Comparison of ENCODE assay signal across 12 cellular contexts in genomic region chr11:125167954-125168821, GRCh38. TPM values are rescaled to one million over a fixed set of nuclear protein-coding genes. Genes with fewer than 3 reads are reported as not detected.
DNase-seq lines count a peak whose midpoint lies in the region; ATAC-seq and TF ChIP-seq lines count a peak whose summit lies in the region.
"Had no signal": no experiment of that assay in that cellular context is flagged by ENCODE, and none has a peak within 500 bp of the region (broad histone marks: within the 10 kb centered on the region; RNA-seq: fewer than 3 reads in every experiment).

No MANE protein-coding gene starts in this region.

- H4K5ac ChIP-seq in H9 (ENCODE audit: insufficient read length, low read depth, low read length) = no peak overlapping the region

- H3K4me3 Mint-ChIP-seq in H9 (peak overlapping the region; percentile 54 to 94; a peak in 4 of 5 replicates), T-helper 17 cell (peak overlapping the region; percentile 31)
- H3K4me3 Mint-ChIP-seq in activated CD4-positive, alpha-beta T cell treated with anti-CD3 and anti-CD28 coated beads for 36 hours = no peak overlapping the region

- no peaks in the 10 kb centered on the region for H4K20me1 ChIP-seq in H9 (ENCODE audit: control insufficient read depth, insufficient read depth, insufficient read length)

- H2AK5ac ChIP-seq in H9 (ENCODE audit: insufficient read length, low read length) = no peak overlapping the region

- peaks cover 40% of the 10 kb centered on the region for H3K27me3 ChIP-seq in H9 (ENCODE audit: insufficient read depth, low read length)
- peaks cover 0 to 97% (median 33%) of the 10 kb centered on the region in 7 donors for H3K27me3 ChIP-seq in spleen (replicated peaks in 1 of 7)

- H3K9ac ChIP-seq in H9 (ENCODE audit: extremely low read depth, insufficient read length, low read length) = no peak overlapping the region

- DNase-seq in H9 (no peak), T-helper 17 cell (no peak), hepatic stellate cell (ENCODE audit: low spot score) (peak; percentile 14), spleen (no peak), DMS53 treated with DMSO at 0.1 percent for 48 hours (lab: John Stamatoyannopoulos, UW; ENCODE audit: unreplicated experiment) (no peak)
- DNase-seq in activated CD4-positive, alpha-beta T cell treated with anti-CD3 and anti-CD28 coated beads for 36 hours = no peak
- DNase-seq: foreskin keratinocyte had no signal

- H3K9me3 ChIP-seq in H9 (ENCODE audit: control insufficient read depth, low read depth, low read length) (no peaks in the 10 kb centered on the region), T-helper 17 cell (ENCODE audit: control insufficient read depth, low read length, poor library complexity, severe bottlenecking) (no peaks in the 10 kb centered on the region), spleen (no peaks in the 10 kb centered on the region)
- H3K9me3 ChIP-seq: SJSA1 had no signal

- peaks cover 79% of the 10 kb centered on the region for H3K27me3 Mint-ChIP-seq in H9 (ENCODE audit: low read depth)
- peaks cover 82% of the 10 kb centered on the region for H3K27me3 Mint-ChIP-seq in T-helper 17 cell
- peaks cover 70% of the 10 kb centered on the region for H3K27me3 Mint-ChIP-seq in activated CD4-positive, alpha-beta T cell treated with anti-CD3 and anti-CD28 coated beads for 36 hours

- H2BK12ac ChIP-seq in H9 (ENCODE audit: insufficient read length, low read depth, low read length) = no peak overlapping the region

- no peak overlapping the region for H3K23ac ChIP-seq in H9 (ENCODE audit: insufficient read length, low read depth, low read length)

- H3T11ph ChIP-seq in H9 (ENCODE audit: low read length) = no peak overlapping the region

- no peak overlapping the region for H2AFZ ChIP-seq in H9 (ENCODE audit: low read length)

- TF ChIP-seq POLR2A in spleen (IDR thresholded peaks at IDR 0.05) = no peak

- no peak for TF ChIP-seq CTCF in H9 (conservative IDR thresholded peaks at IDR 0.05)
- TF ChIP-seq CTCF in spleen (IDR thresholded peaks at IDR 0.05 in 8 of 11, conservative IDR thresholded peaks at IDR 0.05 in 3 of 11) = no peak

- intact Hi-C loops in spleen (cut with DNase I; ENCODE audit: low total_unique reads) = no loop called here
- intact Hi-C loops in activated CD4-positive, alpha-beta T cell treated with anti-CD3 and anti-CD28 coated beads for 36 hours (cut with DNase I, micrococcal nuclease) = loop anchor here in 1 of 2 experiments (10.0 kb wide), 1 partner anchor 707 kb away; no protein-coding TSS in a partner anchor

- no peak overlapping the region for H4K91ac ChIP-seq in H9 (ENCODE audit: insufficient read length, low read depth, low read length)

- H3K56ac ChIP-seq in H9 (ENCODE audit: insufficient read length, low read depth, low read length) = no peak overlapping the region

- no peak overlapping the region for H2BK120ac ChIP-seq in H9 (ENCODE audit: low read depth, low read length, poor library complexity, severe bottlenecking)

- no peak overlapping the region for H3K27ac ChIP-seq in H9 (ENCODE audit: insufficient read length, low read depth, low read length)
- peak overlapping the region in 5 of 8 donors; percentile 59 to 82 (median 76) for H3K27ac ChIP-seq in spleen
- H3K27ac ChIP-seq: foreskin keratinocyte, SJSA1 had no signal

- H2BK20ac ChIP-seq in H9 (ENCODE audit: low read depth, low read length, poor library complexity, severe bottlenecking) = no peak overlapping the region

- H3K79me1 ChIP-seq in H9 (ENCODE audit: insufficient read depth, low read depth, low read length, poor library complexity, severe bottlenecking) = no peaks in the 10 kb centered on the region

- H3K4me1 Mint-ChIP-seq in H9 = peaks cover 64 to 74% of the 10 kb centered on the region in 2 experiments
- H3K4me1 Mint-ChIP-seq in T-helper 17 cell = peaks cover 16% of the 10 kb centered on the region
- peaks cover 18% of the 10 kb centered on the region for H3K4me1 Mint-ChIP-seq in activated CD4-positive, alpha-beta T cell treated with anti-CD3 and anti-CD28 coated beads for 36 hours

- no peak overlapping the region for H2BK5ac ChIP-seq in H9 (ENCODE audit: insufficient read length, low read length)

- CTCF ChIA-PET in activated CD4-positive, alpha-beta T cell treated with anti-CD3 and anti-CD28 coated beads for 36 hours (lab: Charles Lee) = interaction anchor here (0.6 to 1.2 kb wide), 7 partner anchors 8 to 759 kb away, joined by 3 to 4 read pairs (median 3); no protein-coding TSS in a partner anchor

- H3K18ac ChIP-seq in H9 (ENCODE audit: insufficient read length, low read depth, low read length) = no peak overlapping the region

- no peaks in the 10 kb centered on the region for H3K36me3 ChIP-seq in spleen
- H3K36me3 ChIP-seq: SJSA1 had no signal

- ATAC-seq in T-helper 17 cell (no peak), HG02840 (IDR thresholded peaks at IDR 0.05; ENCODE audit: low FRiP score, unreplicated experiment) (no peak), GM19452 (IDR thresholded peaks at IDR 0.05; ENCODE audit: unreplicated experiment) (no peak)
- no peak for ATAC-seq in activated CD4-positive, alpha-beta T cell treated with anti-CD3 and anti-CD28 coated beads for 36 hours
- ATAC-seq: foreskin keratinocyte, HCT116, K562 had no signal

- peaks cover 36% of the 10 kb centered on the region for H3K23me2 ChIP-seq in H9 (ENCODE audit: insufficient read length, low read depth, low read length, poor library complexity, severe bottlenecking)

- no peaks in the 10 kb centered on the region for H3K79me2 ChIP-seq in H9 (ENCODE audit: insufficient read depth, low read length)

- H3K27ac Mint-ChIP-seq in H9 = no peak overlapping the region
- no peak overlapping the region for H3K27ac Mint-ChIP-seq in T-helper 17 cell
- H3K27ac Mint-ChIP-seq in activated CD4-positive, alpha-beta T cell treated with anti-CD3 and anti-CD28 coated beads for 36 hours = no peak overlapping the region

- H3K36me3 Mint-ChIP-seq in H9 (ENCODE audit: insufficient read depth in 1 of 3, low read depth in 3 of 3) = no peaks in the 10 kb centered on the region
- H3K36me3 Mint-ChIP-seq in T-helper 17 cell (ENCODE audit: low read depth) = peaks cover 11% of the 10 kb centered on the region
- H3K36me3 Mint-ChIP-seq in activated CD4-positive, alpha-beta T cell treated with anti-CD3 and anti-CD28 coated beads for 36 hours (ENCODE audit: low read depth) = no peaks in the 10 kb centered on the region

- no peak overlapping the region for H3K4me3 ChIP-seq in spleen
- H3K4me3 ChIP-seq: K562, SJSA1 had no signal

- H2BK15ac ChIP-seq in H9 (ENCODE audit: low read depth, low read length) = no peak overlapping the region

- H3K4me2 ChIP-seq in H9 (ENCODE audit: insufficient read depth, insufficient read length, low read length) = peak overlapping the region; percentile 88

- no peaks in the 10 kb centered on the region for H3K9me3 Mint-ChIP-seq in H9
- no peaks in the 10 kb centered on the region for H3K9me3 Mint-ChIP-seq in activated CD4-positive, alpha-beta T cell treated with anti-CD3 and anti-CD28 coated beads for 36 hours (ENCODE audit: low read depth)

- H3K4ac ChIP-seq in H9 (ENCODE audit: low read depth, low read length) = no peak overlapping the region

- no CpG with 5 or more reads among the region's 8 CpGs for WGBS in H9 (ENCODE audit: extremely low coverage, insufficient read length, low lambda C conversion rate)
- 61 to 71% (median 67%) methylated on average over 8 of the region's 8 CpGs for WGBS in spleen, 5 donors

- H3K4me1 ChIP-seq in H9 (ENCODE audit: insufficient read depth, low read length) (peaks cover 7% of the 10 kb centered on the region; the same call in 1 of the 2 replicates), spleen (peaks cover 0 to 57% (median 31%) of the 10 kb centered on the region in 6 donors)
- H3K4me1 ChIP-seq: foreskin keratinocyte, SJSA1 had no signal

- POLR2A ChIA-PET in activated CD4-positive, alpha-beta T cell treated with anti-CD3 and anti-CD28 coated beads for 36 hours (lab: Charles Lee) = no interaction called here

- H4K8ac ChIP-seq in H9 (replicated peaks; ENCODE audit: insufficient read length, low read depth, low read length) = no peak overlapping the region

- no peak overlapping the region for H3K14ac ChIP-seq in H9 (ENCODE audit: insufficient read depth, low read length)

RNA-seq across cellular contexts. Expression of gene PKNOX2, which starts 3.6 kb away (rescaled TPM):
- 1.3 and 1.4 TPM in 2 replicates for total RNA-seq in H9 (2021)
- not detected for total RNA-seq in T-helper 17 cell
- total RNA-seq in spleen = 1 to 10 TPM; 2.7 to 8.9 (median 4.7) TPM
- 1 to 10 TPM in 1 of 3 donors, under 1 TPM in 2; 0.80 to 1.6 (median 0.80) TPM for polyA plus RNA-seq in spleen
- not detected for total RNA-seq in activated CD4-positive, alpha-beta T cell treated with anti-CD3 and anti-CD28 coated beads for 36 hours
- total RNA-seq: K562, SJSA1 had no signal
- polyA plus RNA-seq: K562 had no signal

RNA-seq across cellular contexts. Expression of gene TMEM218, which starts 56.8 kb away (rescaled TPM):
- total RNA-seq in H9 (2021) (14.3 and 15.2 TPM in 2 replicates), T-helper 17 cell (1 to 10 TPM; 7.0 to 9.9 TPM), spleen (10 to 100 TPM; 12.0 to 23.1 (median 17.9) TPM)
- 10 to 100 TPM; 28.0 to 34.7 (median 30.1) TPM for polyA plus RNA-seq in spleen
- total RNA-seq in activated CD4-positive, alpha-beta T cell treated with anti-CD3 and anti-CD28 coated beads for 36 hours = 10 to 100 TPM; 11.3 TPM
